In genomic region chr10:122269097-122269687, GRCh38 we compare ENCODE assay signal across 20 cellular contexts. TPM values are rescaled to one million over a fixed set of nuclear protein-coding genes. Genes with fewer than 3 reads are reported as not detected.
"Had no signal": no experiment of that assay in that cellular context is flagged by ENCODE, and none has a peak within 500 bp of the region (broad histone marks: within the 10 kb centered on the region; RNA-seq: fewer than 3 reads in every experiment).

No MANE protein-coding gene starts in this region.

- H3K36me3 Mint-ChIP-seq: naive B cell, WTC11 had no signal

- ATAC-seq: activated naive CD4-positive, alpha-beta T cell treated with anti-CD3 and anti-CD28 coated beads, Interleukin-2, amount 50 U/mL, for 72 hours; activated T-helper 17 cell treated with anti-CD3 and anti-CD28 coated beads, Interleukin-2, amount 50 U/mL, for 72 hours; esophagus mucosa; WTC11 had no signal

- H3K9me3 Mint-ChIP-seq: activated T-cell treated with anti-CD3 and anti-CD28 coated beads, Interleukin-2, amount 50 U/mL, for 24 hours; activated T-helper 17 cell treated with anti-CD3 and anti-CD28 coated beads, Interleukin-2, amount 50 U/mL, for 72 hours; neural crest cell; WTC11 had no signal

- H3K27ac Mint-ChIP-seq: activated naive CD4-positive, alpha-beta T cell treated with anti-CD3 and anti-CD28 coated beads, Interleukin-2, amount 50 U/mL, for 72 hours; activated T-cell treated with anti-CD3 and anti-CD28 coated beads, Interleukin-2, amount 50 U/mL, for 24 hours; activated T-helper 17 cell treated with anti-CD3 and anti-CD28 coated beads, Interleukin-2, amount 50 U/mL, for 72 hours; brain; naive B cell; WTC11 had no signal

- H3K4me3 Mint-ChIP-seq: activated T-cell treated with anti-CD3 and anti-CD28 coated beads, Interleukin-2, amount 50 U/mL, for 24 hours; activated T-helper 17 cell treated with anti-CD3 and anti-CD28 coated beads, Interleukin-2, amount 50 U/mL, for 72 hours; brain; naive B cell; neural crest cell; WTC11 had no signal

- H3K4me1 Mint-ChIP-seq: activated T-helper 17 cell treated with anti-CD3 and anti-CD28 coated beads, Interleukin-2, amount 50 U/mL, for 72 hours had no signal

- DNase-seq: activated CD8-positive, alpha-beta memory T cell treated with anti-CD3 and anti-CD28 coated beads for 24 hours; activated CD8-positive, alpha-beta memory T cell treated with anti-CD3 and anti-CD28 coated beads, Interleukin-2, amount 50 U/mL, for 4 hours; activated T-cell treated with anti-CD3 and anti-CD28 coated beads, Interleukin-2, amount 50 U/mL, for 24 hours; aorta; central memory CD4-positive, alpha-beta T cell; effector memory CD4-positive, alpha-beta T cell; foreskin melanocyte; hypothalamus; mesenchymal stem cell; naive B cell; stimulated activated CD4-positive, alpha-beta T cell treated with anti-CD3 and anti-CD28 coated beads, Interleukin-4, amount 100 ng/mL, for 24 hours; stimulated activated naive CD4-positive, alpha-beta T cell treated with Interleukin-2 at 50 U/mL for 16 hours; T-helper 1 cell had no signal

- H3K27me3 Mint-ChIP-seq: brain had no signal

RNA-seq across cellular contexts. Expression of gene BTBD16, which starts 1.9 kb away (rescaled TPM):
- total RNA-seq: activated naive CD4-positive, alpha-beta T cell treated with anti-CD3 and anti-CD28 coated beads, Interleukin-2, amount 50 U/mL, for 72 hours; activated T-helper 17 cell treated with anti-CD3 and anti-CD28 coated beads, Interleukin-2, amount 50 U/mL, for 72 hours; endothelial cell of umbilical vein; neural crest cell; WTC11 had no signal
